In genomic region chrX:113400193-113400704, GRCh38 we compare ENCODE assay signal across 18 cellular contexts.
DNase-seq lines count a peak whose midpoint lies in the region; FAIRE-seq and TF ChIP-seq lines count a peak whose summit lies in the region.
"Had no signal": no experiment of that assay in that cellular context is flagged by ENCODE, and none has a peak within 500 bp of the region (broad histone marks: within the 10 kb centered on the region; RNA-seq: fewer than 3 reads in every experiment).

No MANE protein-coding gene starts in this region.

- peak overlapping the region in 1 of 4 experiments; percentile 9; a peak in 1 of 8 replicates for H3K4me3 ChIP-seq in H1 (ENCODE audit: extremely low read depth in 1 of 4, insufficient read depth in 2 of 4, low read depth in 3 of 4, low read length in 4 of 4)
- H3K4me3 ChIP-seq in coronary artery: no peak overlapping the region
- H3K4me3 ChIP-seq: BLaER1, dorsolateral prefrontal cortex had no signal

- H3K27me3 ChIP-seq in H1 (replicated peaks in 1 of 4; ENCODE audit: control insufficient read depth in 3 of 4, extremely low read depth in 1 of 4, insufficient read depth in 3 of 4, low read length in 3 of 4): no peaks in the 10 kb centered on the region

- no peak overlapping the region for H2BK120ac ChIP-seq in H1 (replicated peaks; ENCODE audit: low read depth, low read length)

- DNase-seq in NCI-H226: peak; percentile 29
- DNase-seq in H1 (ENCODE audit: low read depth in 1 of 2, low spot score in 2 of 2): peak in 1 of 2 experiments; percentile 13
- peak; percentile 34 for DNase-seq in kidney tubule cell (ENCODE audit: low spot score)
- no peak for DNase-seq in NCI-H345 (lab: John Stamatoyannopoulos, UW)
- no peak for DNase-seq in activated naive CD4-positive, alpha-beta T cell treated with anti-CD3 and anti-CD28 coated beads for 36 hours
- no peak for DNase-seq in posterior cingulate gyrus
- DNase-seq in coronary artery (ENCODE audit: low spot score): no peak
- DNase-seq: activated CD4-positive, alpha-beta T cell treated with anti-CD3 and anti-CD28 coated beads for 36 hours; activated T-cell treated with anti-CD3 and anti-CD28 coated beads, Interleukin-2, amount 50 U/mL, for 1 hour; dorsolateral prefrontal cortex; IMR-90; NCI-H1105 treated with DMSO at 0.1 percent for 48 hours; NCI-H446 treated with DMSO at 0.1 percent for 48 hours; nephron progenitor cell; OCI-M1; T-helper 1 cell had no signal

- H3K36me3 ChIP-seq in ES-I3 (ENCODE audit: insufficient read depth, low read length) (0 out of 2 replicates have a peak, but pooled peaks cover 7% of the 10 kb centered on the region), H1 (ENCODE audit: control insufficient read depth in 2 of 4, insufficient read depth in 4 of 4, low read length in 3 of 4) (peaks cover 0 to 6% (median 2%) of the 10 kb centered on the region in 4 experiments; a peak in 1 of 8 replicates)
- H3K36me3 ChIP-seq: BLaER1 had no signal

- peak in 1 of 2 experiments; percentile 70; a peak in 1 of 3 replicates for TF ChIP-seq EP300 in H1 (IDR thresholded peaks at IDR 0.05; ENCODE audit: borderline replicate concordance in 1 of 2, low read depth in 2 of 2, low read length in 2 of 2)

- no peaks in the 10 kb centered on the region for H3K27me3 Mint-ChIP-seq in activated naive CD4-positive, alpha-beta T cell treated with anti-CD3 and anti-CD28 coated beads for 36 hours (ENCODE audit: low read depth)
- H3K27me3 Mint-ChIP-seq: activated CD4-positive, alpha-beta T cell treated with anti-CD3 and anti-CD28 coated beads for 36 hours had no signal

- no peak overlapping the region for H3K14ac ChIP-seq in H1 (ENCODE audit: insufficient read length)

- H3K4me3 Mint-ChIP-seq in activated naive CD4-positive, alpha-beta T cell treated with anti-CD3 and anti-CD28 coated beads for 36 hours: no peak overlapping the region
- H3K4me3 Mint-ChIP-seq: activated CD4-positive, alpha-beta T cell treated with anti-CD3 and anti-CD28 coated beads for 36 hours; nephron progenitor cell had no signal

- 13% methylated on average over 2 of the region's 2 CpGs; no CpG with 5 or more reads in 1 of the 2 experiments for WGBS in H1 (ENCODE audit: extremely low coverage in 1 of 2, insufficient coverage in 1 of 2, insufficient read length in 1 of 2, insufficient replicate concordance in 2 of 2, low coverage in 1 of 2, low lambda C conversion rate in 2 of 2, missing lambda C conversion rate in 1 of 2), 2 experiments

- TF ChIP-seq CTCF in H1 (IDR thresholded peaks at IDR 0.05; ENCODE audit: control extremely low read depth in 1 of 3, insufficient read depth in 1 of 3, low read depth in 1 of 3, low read length in 3 of 3): no peak
- TF ChIP-seq CTCF in coronary artery (IDR thresholded peaks at IDR 0.05): no peak

- no peak overlapping the region for H3K4me2 ChIP-seq in H1 (ENCODE audit: insufficient read depth in 1 of 2, low read depth in 2 of 2, low read length in 2 of 2)
- H3K4me2 ChIP-seq: BLaER1 had no signal

- H2BK15ac ChIP-seq in H1 (ENCODE audit: low read length): no peak overlapping the region

- H4K91ac ChIP-seq in H1 (replicated peaks; ENCODE audit: insufficient read length, low read length): no peak overlapping the region

- H3K79me1 ChIP-seq in H1 (ENCODE audit: low read depth, low read length): no peaks in the 10 kb centered on the region

- no peaks in the 10 kb centered on the region for H3K23me2 ChIP-seq in H1 (ENCODE audit: low read depth, low read length)

- H3K27ac ChIP-seq in H1 (ENCODE audit: low read depth, low read length) (peak overlapping the region; percentile 45; the same call in 1 of the 2 replicates), coronary artery (no peak overlapping the region)
- H3K27ac ChIP-seq: BLaER1, dorsolateral prefrontal cortex had no signal

- intact Hi-C loops in activated naive CD4-positive, alpha-beta T cell treated with anti-CD3 and anti-CD28 coated beads for 36 hours (cut with micrococcal nuclease): no loop called here
- intact Hi-C loops in posterior cingulate gyrus (cut with DNase I): no loop called here

- TF ChIP-seq POLR2A in H1 (IDR thresholded peaks at IDR 0.05; ENCODE audit: control extremely low read depth in 1 of 2, low read depth in 2 of 2, low read length in 2 of 2): no peak

- no peak overlapping the region; the same call in 1 of the 2 replicates for H2AK5ac ChIP-seq in H1 (ENCODE audit: low read depth, low read length)

- H4K20me1 ChIP-seq in H1 (replicated peaks in 1 of 2; ENCODE audit: control insufficient read depth in 1 of 2, insufficient read depth in 2 of 2, low read length in 2 of 2): no peaks in the 10 kb centered on the region
- H4K20me1 ChIP-seq: BLaER1 had no signal

- H3K9me3 ChIP-seq in ES-I3 (ENCODE audit: control insufficient read depth, insufficient read depth, low read length) (peaks cover 39% of the 10 kb centered on the region), H1 (ENCODE audit: insufficient read depth in 2 of 2, low read depth in 1 of 2, low read length in 1 of 2) (peaks cover 14 to 17% of the 10 kb centered on the region in 2 experiments)

- H3K4ac ChIP-seq in H1 (replicated peaks; ENCODE audit: insufficient read length, low read depth, low read length): no peak overlapping the region

- peaks cover 3% of the 10 kb centered on the region for H3K9me3 Mint-ChIP-seq in activated naive CD4-positive, alpha-beta T cell treated with anti-CD3 and anti-CD28 coated beads for 36 hours

- no peaks in the 10 kb centered on the region for H3K36me3 Mint-ChIP-seq in activated naive CD4-positive, alpha-beta T cell treated with anti-CD3 and anti-CD28 coated beads for 36 hours (ENCODE audit: low read depth)

- peak; percentile 86 for FAIRE-seq in H1 (lab: Jason Lieb, UNC)

- peak overlapping the region; percentile 21; the same call in 1 of the 2 replicates for H3K9ac ChIP-seq in ES-I3 (ENCODE audit: low read depth, low read length)
- no peak overlapping the region for H3K9ac ChIP-seq in H1 (replicated peaks in 1 of 4; ENCODE audit: extremely low read depth in 1 of 4, low read depth in 3 of 4, low read length in 3 of 4)
- H3K9ac ChIP-seq: BLaER1 had no signal

- H3K79me2 ChIP-seq in H1 (ENCODE audit: control insufficient read depth in 1 of 2, insufficient read depth in 2 of 2, low read length in 2 of 2): no peaks in the 10 kb centered on the region

- no peak overlapping the region for H3K27ac Mint-ChIP-seq in activated naive CD4-positive, alpha-beta T cell treated with anti-CD3 and anti-CD28 coated beads for 36 hours
- H3K27ac Mint-ChIP-seq: activated CD4-positive, alpha-beta T cell treated with anti-CD3 and anti-CD28 coated beads for 36 hours; nephron progenitor cell had no signal

- H3K4me1 Mint-ChIP-seq in activated naive CD4-positive, alpha-beta T cell treated with anti-CD3 and anti-CD28 coated beads for 36 hours (ENCODE audit: low read depth): no peaks in the 10 kb centered on the region
- H3K4me1 Mint-ChIP-seq: activated CD4-positive, alpha-beta T cell treated with anti-CD3 and anti-CD28 coated beads for 36 hours; nephron progenitor cell had no signal

- no peak overlapping the region for H3K56ac ChIP-seq in H1 (replicated peaks; ENCODE audit: insufficient read length, low read depth, low read length)

- no peak overlapping the region; the same call in 1 of the 2 replicates for H2BK12ac ChIP-seq in H1 (ENCODE audit: low read depth, low read length)

- peaks cover 16% of the 10 kb centered on the region for H3K4me1 ChIP-seq in ES-I3 (ENCODE audit: insufficient read depth, low read length)
- peaks cover 0 to 5% (median 2%) of the 10 kb centered on the region in 4 experiments; a peak in 3 of 7 replicates for H3K4me1 ChIP-seq in H1 (replicated peaks in 1 of 4; ENCODE audit: control insufficient read depth in 3 of 4, insufficient read depth in 4 of 4, low read length in 3 of 4)
- H3K4me1 ChIP-seq: BLaER1 had no signal

- no peak overlapping the region for H2AFZ ChIP-seq in H1 (ENCODE audit: low read length)

- peak overlapping the region; percentile 88 for H4K5ac ChIP-seq in H1 (ENCODE audit: insufficient read length, low read depth, low read length)

- no peak overlapping the region for H4K8ac ChIP-seq in H1 (ENCODE audit: extremely low read depth, insufficient read depth, low read length)

- POLR2A ChIA-PET in H1 (lab: Charles Lee; ENCODE audit: partially characterized antibody): no interaction called here

- H2BK20ac ChIP-seq in H1 (ENCODE audit: low read length): no peak overlapping the region

- H3K23ac ChIP-seq in H1 (ENCODE audit: insufficient read length): no peak overlapping the region

- CTCF ChIA-PET in H1 (lab: Charles Lee; ENCODE audit: partially characterized antibody): interaction anchor here (0.6 to 1.1 kb wide), 5 partner anchors 10 to 1378 kb away, joined by 3 read pairs; no protein-coding TSS in a partner anchor
- CTCF ChIA-PET in activated naive CD4-positive, alpha-beta T cell treated with anti-CD3 and anti-CD28 coated beads for 36 hours (lab: Charles Lee): no interaction called here

- no peak for TF ChIP-seq RAD21 in H1 (IDR thresholded peaks at IDR 0.05 in 1 of 2, conservative IDR thresholded peaks at IDR 0.05 in 1 of 2; ENCODE audit: low read depth in 2 of 2, low read length in 2 of 2)

- peak overlapping the region; percentile 85; the same call in 1 of the 2 replicates for H2BK5ac ChIP-seq in H1 (ENCODE audit: low read depth, low read length)

- H3K18ac ChIP-seq in H1 (ENCODE audit: extremely low read depth, low read length): peak overlapping the region; percentile 51; the same call in 1 of the 2 replicates

TF ChIP-seq in H1, 55 proteins besides CTCF, POLR2A, EP300 and RAD21 (continues in another document):
- TF ChIP-seq BACH1 (IDR thresholded peaks at IDR 0.05; ENCODE audit: low read length) (no peak), RFX5 (IDR thresholded peaks at IDR 0.05; ENCODE audit: borderline replicate concordance, low read depth, low read length) (no peak), RNF2 (IDR thresholded peaks at IDR 0.05; ENCODE audit: borderline replicate concordance, low read depth, low read length, missing control alignments, poor library complexity, severe bottlenecking) (no peak), EGR1 (IDR thresholded peaks at IDR 0.05; ENCODE audit: borderline replicate concordance, low read depth, low read length) (no peak), TBP (IDR thresholded peaks at IDR 0.05; ENCODE audit: low read depth, low read length) (no peak), CBX5 (IDR thresholded peaks at IDR 0.05; ENCODE audit: low read depth, low read length) (no peak), ASH2L (IDR thresholded peaks at IDR 0.05; ENCODE audit: low read length) (no peak), HDAC6 (IDR thresholded peaks at IDR 0.05; ENCODE audit: low read depth, low read length) (no peak), TAF7 (optimal IDR thresholded peaks at IDR 0.05; ENCODE audit: borderline replicate concordance, low read depth, low read length) (no peak), SIRT6 (IDR thresholded peaks at IDR 0.05; ENCODE audit: low read length) (no peak)

Comparison
In these comparisons a context has a peak if more than half of its experiments do, and no peak if none do; other contexts are left out.
1. DNase-seq: peak in NCI-H226 (single experiment) and kidney tubule cell (single experiment); none in NCI-H345 (single experiment), activated naive CD4-positive, alpha-beta T cell treated with anti-CD3 and anti-CD28 coated beads for 36 hours (single experiment), posterior cingulate gyrus (0 of 10) and coronary artery (single experiment).